In the genomic region with DNA sequence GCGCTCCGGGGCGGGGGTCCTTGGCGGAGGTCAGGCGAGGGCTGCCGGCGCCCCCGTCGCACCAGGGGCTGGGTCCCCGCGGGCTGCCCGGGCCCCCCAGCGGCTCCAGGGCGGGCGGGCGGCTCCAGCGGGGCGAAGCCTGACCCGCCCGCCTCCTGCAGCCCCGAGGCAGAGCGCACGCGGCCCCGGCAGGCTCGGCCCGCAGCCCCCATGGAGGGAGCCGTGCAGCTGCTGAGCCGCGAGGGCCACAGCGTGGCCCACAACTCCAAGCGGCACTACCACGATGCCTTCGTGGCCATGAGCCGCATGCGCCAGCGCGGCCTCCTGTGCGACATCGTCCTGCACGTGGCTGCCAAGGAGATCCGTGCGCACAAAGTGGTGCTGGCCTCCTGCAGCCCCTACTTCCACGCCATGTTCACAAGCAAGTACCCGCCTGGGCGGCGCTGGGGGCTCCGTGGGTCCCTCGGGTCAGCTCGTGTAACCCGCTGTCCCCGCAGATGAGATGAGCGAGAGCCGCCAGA, we compare ENCODE assay signal across 8 cellular contexts. TPM values are rescaled to one million over a fixed set of nuclear protein-coding genes. Genes with fewer than 3 reads are reported as not detected.
DNase-seq lines count a peak whose midpoint lies in the region; ATAC-seq and TF ChIP-seq lines count a peak whose summit lies in the region.

No MANE protein-coding gene starts in this region.

- H3K9me3 ChIP-seq in HAP-1, result no peaks in the 10 kb centered on the region

- H4K5ac ChIP-seq in mesendoderm (ENCODE audit: low read length), result no peak overlapping the region

- H3K4ac ChIP-seq in mesendoderm (ENCODE audit: low read depth, low read length), result no peak overlapping the region

- H3K18ac ChIP-seq in mesendoderm (ENCODE audit: low read length), result peak overlapping the region; percentile 51

- no peak overlapping the region for H4K8ac ChIP-seq in mesendoderm (ENCODE audit: low read depth, low read length)

- H3K23ac ChIP-seq in mesendoderm (ENCODE audit: low read length), result no peak overlapping the region

- peaks cover 14% of the 10 kb centered on the region for H3K79me1 ChIP-seq in mesendoderm (ENCODE audit: low read length)

- H3K79me2 ChIP-seq in mesendoderm (ENCODE audit: control insufficient read depth, insufficient read depth, low read length), result peaks cover 15% of the 10 kb centered on the region

- H3K9ac ChIP-seq in mesendoderm (ENCODE audit: low read length), result peak overlapping the region; percentile 78

- H2BK5ac ChIP-seq in mesendoderm (ENCODE audit: low read length), result no peak overlapping the region

- no peaks in the 10 kb centered on the region for H3K27me3 ChIP-seq in HAP-1 (ENCODE audit: low read depth)
- H3K27me3 ChIP-seq in mesendoderm (ENCODE audit: insufficient read depth, low read length, poor library complexity), result no peaks in the 10 kb centered on the region

- ATAC-seq in GM18868 (IDR thresholded peaks at IDR 0.05; ENCODE audit: unreplicated experiment), result no peak

- peaks cover 44% of the 10 kb centered on the region for H3K36me3 ChIP-seq in HAP-1 (replicated peaks)
- H3K36me3 ChIP-seq in mesendoderm (ENCODE audit: control insufficient read depth, insufficient read depth, low read length), result peaks cover 1% of the 10 kb centered on the region

- no peak overlapping the region for H2BK15ac ChIP-seq in mesendoderm (replicated peaks; ENCODE audit: low read depth)

- no CpG with 5 or more reads among the region's 54 CpGs for WGBS in mesendoderm (ENCODE audit: extremely low coverage, insufficient coverage, low lambda C conversion rate)

- DNase-seq in 8988T (peak; percentile 77), HAP-1 (ENCODE audit: low spot score in 2 of 2) (peak in 1 of 2 experiments; percentile 33), astrocyte of the spinal cord (ENCODE audit: low read depth, low spot score) (no peak), mesendoderm (no peak), germinal center (ENCODE audit: low spot score) (no peak), GOT3 (lab: John Stamatoyannopoulos, UW) (no peak)
- no peak for DNase-seq in stimulated activated CD4-positive, alpha-beta T cell treated with anti-CD3 and anti-CD28 coated beads, Interleukin-2, amount 100 ng/mL, for 24 hours

- no peak overlapping the region for H2AK5ac ChIP-seq in mesendoderm (ENCODE audit: low read length)

- no peak for TF ChIP-seq CTCF in astrocyte of the spinal cord (IDR thresholded peaks at IDR 0.05; ENCODE audit: low read depth, low read length)

- H3K27ac ChIP-seq in mesendoderm (ENCODE audit: low read depth, low read length), result no peak overlapping the region

- H3K56ac ChIP-seq in mesendoderm (ENCODE audit: low read length), result peak overlapping the region; percentile 66

- peak overlapping the region; percentile 100 for H3K4me3 ChIP-seq in HAP-1
- peak overlapping the region; percentile 37 for H3K4me3 ChIP-seq in astrocyte of the spinal cord (ENCODE audit: low read depth, low read length)
- peak overlapping the region; percentile 70 for H3K4me3 ChIP-seq in mesendoderm (ENCODE audit: low read length)

- H3K4me1 ChIP-seq in HAP-1 (peaks cover 11% of the 10 kb centered on the region; the same call in 1 of the 2 replicates), mesendoderm (ENCODE audit: control insufficient read depth, low read depth, low read length) (no peaks in the 10 kb centered on the region)

- H2BK120ac ChIP-seq in mesendoderm (ENCODE audit: low read depth, low read length), result no peak overlapping the region

- in situ Hi-C loops in HAP-1 (cut with MboI; ENCODE audit: low sequenced_read_pairs), result no loop called here
- in situ Hi-C loops in astrocyte of the spinal cord (cut with HindIII; ENCODE audit: low sequenced_read_pairs), result no loop called here

- peak overlapping the region; percentile 12 for H3K4me2 ChIP-seq in mesendoderm (ENCODE audit: low read length)

RNA-seq across cellular contexts. Expression of a gene that starts 0.8 kb away (rescaled TPM):
- 10.4 TPM for polyA plus RNA-seq in mesendoderm (2013, experiment 1 of 2)
- polyA plus RNA-seq in mesendoderm (2013, experiment 2 of 2), result 10.3 TPM

RNA-seq across cellular contexts. Expression of a gene that starts 2.1 kb away (rescaled TPM):
- 80.8 TPM for polyA plus RNA-seq in mesendoderm (2013, experiment 1 of 2)
- polyA plus RNA-seq in mesendoderm (2013, experiment 2 of 2), result 79.8 TPM

RNA-seq across cellular contexts. Expression of a gene that starts 5.1 kb away (rescaled TPM):
- polyA plus RNA-seq in mesendoderm (2013, experiment 1 of 2), result 0.20 TPM
- polyA plus RNA-seq in mesendoderm (2013, experiment 2 of 2), result 0.28 TPM

RNA-seq across cellular contexts. Expression of a gene that starts 20.7 kb away (rescaled TPM):
- polyA plus RNA-seq in mesendoderm (2013, experiment 1 of 2), result not detected
- not detected for polyA plus RNA-seq in mesendoderm (2013, experiment 2 of 2)

RNA-seq across cellular contexts. Expression of a gene that starts 37.5 kb away (rescaled TPM):
- 2.7 TPM for polyA plus RNA-seq in mesendoderm (2013, experiment 1 of 2)
- 2.2 TPM for polyA plus RNA-seq in mesendoderm (2013, experiment 2 of 2)

Comparison
In these comparisons a context has a peak if more than half of its experiments do, and no peak if none do; other contexts are left out.
1. H3K4me3 ChIP-seq: peak in every context shown above with its lines; median percentile 100 in HAP-1; 70 in mesendoderm; 37 in astrocyte of the spinal cord.